In the genomic region with DNA sequence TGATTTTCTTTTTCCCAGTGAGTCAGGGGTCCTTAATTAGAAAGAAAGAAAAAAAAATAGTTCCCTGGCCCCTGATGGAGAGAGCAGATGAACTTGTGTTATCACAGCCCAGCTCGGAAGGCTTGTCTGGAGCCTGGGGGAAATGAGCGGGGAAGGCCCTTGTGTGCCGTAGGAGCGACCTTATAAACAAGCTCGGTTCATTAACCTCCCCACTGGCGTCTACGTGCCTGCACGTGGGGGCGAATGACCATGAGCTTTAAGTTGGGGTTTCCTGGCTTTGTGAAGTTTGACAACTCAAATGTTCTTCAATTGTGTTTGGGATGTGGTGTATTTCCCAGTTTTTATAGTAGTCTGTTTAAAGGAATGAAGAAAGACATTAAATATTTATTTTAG, we compare ENCODE assay signal across 12 cellular contexts.
"Had no signal": no experiment of that assay in that cellular context is flagged by ENCODE, and none has a peak within 500 bp of the region (broad histone marks: within the 10 kb centered on the region; RNA-seq: fewer than 3 reads in every experiment).

No MANE protein-coding gene starts in this region.

- H3K27me3 ChIP-seq: breast epithelium, sigmoid colon, vagina had no signal

- H3K27ac Mint-ChIP-seq: activated naive CD8-positive, alpha-beta T cell treated with anti-CD3 and anti-CD28 coated beads, Interleukin-2, amount 50 U/mL, for 24 hours; memory B cell; natural killer cell had no signal

- H3K27me3 Mint-ChIP-seq: activated naive CD8-positive, alpha-beta T cell treated with anti-CD3 and anti-CD28 coated beads, Interleukin-2, amount 50 U/mL, for 24 hours; memory B cell had no signal

- H3K27ac ChIP-seq: breast epithelium, vagina had no signal

- H3K9me3 ChIP-seq: breast epithelium, sigmoid colon, vagina had no signal

- H3K36me3 Mint-ChIP-seq: memory B cell, natural killer cell had no signal

- ATAC-seq: activated CD4-positive, CD25-positive, alpha-beta regulatory T cell treated with anti-CD3 and anti-CD28 coated beads, Interleukin-2, amount 50 U/mL, for 24 hours; activated naive CD8-positive, alpha-beta T cell treated with anti-CD3 and anti-CD28 coated beads, Interleukin-2, amount 50 U/mL, for 24 hours; natural killer cell had no signal

- H3K9me3 Mint-ChIP-seq: activated naive CD8-positive, alpha-beta T cell treated with anti-CD3 and anti-CD28 coated beads, Interleukin-2, amount 50 U/mL, for 24 hours; memory B cell; natural killer cell had no signal

- H3K4me3 ChIP-seq: breast epithelium, sigmoid colon, vagina had no signal

- H3K4me1 ChIP-seq: breast epithelium had no signal

- H3K36me3 ChIP-seq: breast epithelium had no signal

- DNase-seq: activated CD4-positive, alpha-beta T cell treated with anti-CD3 and anti-CD28 coated beads, Interleukin-2, amount 50 U/mL, for 1 hour; activated CD8-positive, alpha-beta memory T cell treated with anti-CD3 and anti-CD28 coated beads for 24 hours; activated naive CD4-positive, alpha-beta T cell treated with Interleukin-2 at 50 U/mL for 16 hours; activated naive CD8-positive, alpha-beta T cell treated with anti-CD3 and anti-CD28 coated beads, Interleukin-2, amount 50 U/mL, for 24 hours; aorta; natural killer cell; sigmoid colon; stimulated activated CD4-positive, alpha-beta T cell treated with anti-CD3 and anti-CD28 coated beads, Interleukin-1b, Interleukin-23, amount 100 ng/mL, for 48 hours had no signal

- H3K4me3 Mint-ChIP-seq: activated naive CD8-positive, alpha-beta T cell treated with anti-CD3 and anti-CD28 coated beads, Interleukin-2, amount 50 U/mL, for 24 hours; memory B cell; natural killer cell had no signal
